8 cellular contexts compared by ENCODE assay signal in the genomic region with DNA sequence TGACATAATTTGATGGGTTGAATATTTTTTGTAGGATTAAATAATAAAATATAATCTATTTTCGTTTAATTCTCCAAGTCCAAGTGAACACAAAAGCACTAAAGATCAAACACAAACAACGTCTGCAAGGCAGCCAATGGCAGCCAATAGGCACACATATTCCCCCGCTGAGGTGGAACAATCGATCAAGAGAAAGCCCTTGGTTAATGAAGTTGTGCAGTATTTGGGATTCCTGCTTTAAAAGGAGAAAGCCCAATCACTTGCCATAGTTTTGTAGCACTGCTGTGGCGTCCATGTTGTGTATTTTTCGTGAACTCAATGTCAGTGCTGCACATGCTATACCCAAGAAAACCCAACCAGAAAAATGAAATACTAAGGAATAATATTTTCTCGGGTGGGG. TPM values are rescaled to one million over a fixed set of nuclear protein-coding genes. Genes with fewer than 3 reads are reported as not detected.
DNase-seq lines count a peak whose midpoint lies in the region; ATAC-seq and TF ChIP-seq lines count a peak whose summit lies in the region.

No MANE protein-coding gene starts in this region.

- H3K27ac Mint-ChIP-seq in activated naive CD8-positive, alpha-beta T cell treated with anti-CD3 and anti-CD28 coated beads, Interleukin-2, amount 50 U/mL, for 24 hours: peak overlapping the region; percentile 99
- peak overlapping the region in 3 of 6 donors; percentile 42 to 95 (median 44) for H3K27ac Mint-ChIP-seq in naive B cell

- H3K9ac ChIP-seq in HUES64 (ENCODE audit: low read depth, low read length): no peak overlapping the region

- no peak for ATAC-seq in activated naive CD8-positive, alpha-beta T cell treated with anti-CD3 and anti-CD28 coated beads, Interleukin-2, amount 50 U/mL, for 24 hours
- ATAC-seq in naive B cell (ENCODE audit: low read depth in 2 of 2) (no peak), GM21529 (IDR thresholded peaks at IDR 0.05; ENCODE audit: unreplicated experiment) (no peak)

- DNase-seq in activated naive CD8-positive, alpha-beta T cell treated with anti-CD3 and anti-CD28 coated beads, Interleukin-2, amount 50 U/mL, for 24 hours: no peak
- DNase-seq in naive B cell (no peak), DMS79 (lab: John Stamatoyannopoulos, UW) (no peak), inferior parietal cortex (ENCODE audit: extremely low spot score) (no peak), HUDEP-2 (lab: John Stamatoyannopoulos, UW; ENCODE audit: unreplicated experiment in 76 of 76) (no peak)

- no peaks in the 10 kb centered on the region for H3K27me3 Mint-ChIP-seq in activated naive CD8-positive, alpha-beta T cell treated with anti-CD3 and anti-CD28 coated beads, Interleukin-2, amount 50 U/mL, for 24 hours
- no peaks in the 10 kb centered on the region for H3K27me3 Mint-ChIP-seq in naive B cell

- H3K9me3 Mint-ChIP-seq in activated naive CD8-positive, alpha-beta T cell treated with anti-CD3 and anti-CD28 coated beads, Interleukin-2, amount 50 U/mL, for 24 hours: no peaks in the 10 kb centered on the region
- no peaks in the 10 kb centered on the region for H3K9me3 Mint-ChIP-seq in naive B cell

- TF ChIP-seq CTCF in C4-2B (conservative IDR thresholded peaks at IDR 0.05): no peak

- H3K36me3 Mint-ChIP-seq in activated naive CD8-positive, alpha-beta T cell treated with anti-CD3 and anti-CD28 coated beads, Interleukin-2, amount 50 U/mL, for 24 hours (ENCODE audit: low read depth): peaks cover 13% of the 10 kb centered on the region
- H3K36me3 Mint-ChIP-seq in naive B cell: no peaks in the 10 kb centered on the region

- 79% methylated on average over 6 of the region's 7 CpGs for WGBS in HUES64

- H3K9me3 ChIP-seq in HUES64 (ENCODE audit: insufficient read depth, low read depth, low read length): no peaks in the 10 kb centered on the region

- peak overlapping the region; percentile 99 for H3K4me3 Mint-ChIP-seq in activated naive CD8-positive, alpha-beta T cell treated with anti-CD3 and anti-CD28 coated beads, Interleukin-2, amount 50 U/mL, for 24 hours
- H3K4me3 Mint-ChIP-seq in naive B cell: peak overlapping the region in 5 of 8 donors; percentile 93 to 99 (median 98)

- H3K36me3 ChIP-seq in HUES64 (ENCODE audit: insufficient read depth, low read length): no peaks in the 10 kb centered on the region

- peaks cover 13% of the 10 kb centered on the region for H3K27me3 ChIP-seq in HUES64 (ENCODE audit: insufficient read depth, low read length)

- H3K27ac ChIP-seq in C4-2B (peak overlapping the region; percentile 99; the same call in 1 of the 2 replicates), HUES64 (ENCODE audit: low read depth, low read length) (no peak overlapping the region)

- H3K4me1 ChIP-seq in HUES64 (ENCODE audit: insufficient read depth, low read length): peaks cover 22% of the 10 kb centered on the region

- peaks cover 59% of the 10 kb centered on the region for H3K4me1 Mint-ChIP-seq in activated naive CD8-positive, alpha-beta T cell treated with anti-CD3 and anti-CD28 coated beads, Interleukin-2, amount 50 U/mL, for 24 hours
- H3K4me1 Mint-ChIP-seq in naive B cell: peaks cover 26 to 54% (median 47%) of the 10 kb centered on the region in 3 donors

- H3K4me3 ChIP-seq in HUES64 (ENCODE audit: low read length): peak overlapping the region; percentile 75; the same call in 1 of the 2 replicates

RNA-seq across cellular contexts. Expression of gene DHRS7, which starts 1.5 kb away (rescaled TPM):
- polyA plus RNA-seq in HUES64 (2013, experiment 1 of 2): 16.5 TPM
- 23.7 TPM for polyA plus RNA-seq in HUES64 (2013, experiment 2 of 2)
- 100 to 1,000 TPM; 111 to 186 (median 139) TPM for polyA plus RNA-seq in naive B cell (ENCODE audit: low read depth in 6 of 6)
